ENCODE assay signal across 11 cellular contexts in genomic region chr12:95633671-95634465, GRCh38.
A peak's percentile ranks its signal among the peaks of the same experiment; 100 is the strongest.
DNase-seq lines count a peak whose midpoint lies in the region; ATAC-seq and TF ChIP-seq lines count a peak whose summit lies in the region.
"Had no signal": no experiment of that assay in that cellular context is flagged by ENCODE, and none has a peak within 500 bp of the region (broad histone marks: within the 10 kb centered on the region; RNA-seq: fewer than 3 reads in every experiment).

No MANE protein-coding gene starts in this region.

- H3K9me3 ChIP-seq in ascending aorta (no peaks in the 10 kb centered on the region), prostate gland (no peaks in the 10 kb centered on the region), BE2C (no peaks in the 10 kb centered on the region)

- H3K27me3 ChIP-seq in ascending aorta = no peaks in the 10 kb centered on the region
- H3K27me3 ChIP-seq in prostate gland (replicated peaks; ENCODE audit: insufficient read depth) = no peaks in the 10 kb centered on the region
- H3K27me3 ChIP-seq in BE2C = no peaks in the 10 kb centered on the region

- no peak for TF ChIP-seq POLR2A in prostate gland (IDR thresholded peaks at IDR 0.05)

- peak overlapping the region; percentile 65 to 75 for H3K27ac ChIP-seq in ascending aorta
- peak overlapping the region; percentile 60 to 71 for H3K27ac ChIP-seq in prostate gland
- H3K27ac ChIP-seq: parathyroid adenoma had no signal

- DNase-seq in GM03348 (ENCODE audit: low spot score) = peak; percentile 27
- DNase-seq in ascending aorta (ENCODE audit: low spot score in 2 of 2) = no peak
- no peak for DNase-seq in Right ventricle myocardium superior
- peak; percentile 70 for DNase-seq in prostate gland (ENCODE audit: low spot score)
- DNase-seq in BE2C = no peak
- DNase-seq in ACHN = no peak
- DNase-seq: activated gamma-delta T cell; CD4-positive, alpha-beta memory T cell had no signal

- H3K4me3 ChIP-seq in ascending aorta (no peak overlapping the region), prostate gland (no peak overlapping the region), BE2C (ENCODE audit: low read depth, low read length) (no peak overlapping the region; the same call in 1 of the 2 replicates)

- in situ Hi-C loops in ACHN (cut with HindIII; ENCODE audit: low pct_ligation_motif_present, low pct_unique_long_range_greater_than_20kb, low sequenced_read_pairs) = no loop called here

- WGBS in prostate gland = 11% methylated on average over 5 of the region's 5 CpGs

- peaks cover 0 to 6% of the 10 kb centered on the region in 2 donors for H3K4me1 ChIP-seq in ascending aorta
- no peaks in the 10 kb centered on the region for H3K4me1 ChIP-seq in prostate gland (replicated peaks)
- peaks cover 13% of the 10 kb centered on the region for H3K4me1 ChIP-seq in BE2C
- H3K4me1 ChIP-seq: parathyroid adenoma had no signal

- TF ChIP-seq CTCF in ascending aorta (IDR thresholded peaks at IDR 0.05) (no peak), prostate gland (IDR thresholded peaks at IDR 0.05) (no peak), BE2C (IDR thresholded peaks at IDR 0.05; ENCODE audit: low read depth, low read length) (no peak)

- ATAC-seq in Right ventricle myocardium superior (ENCODE audit: poor library complexity) (peak; percentile 82), HG02571 (IDR thresholded peaks at IDR 0.05; ENCODE audit: unreplicated experiment) (no peak), HG02759 (IDR thresholded peaks at IDR 0.05; ENCODE audit: unreplicated experiment) (no peak)

- intact Hi-C loops in ascending aorta (cut with DNase I) = no loop called here
- intact Hi-C loops in Right ventricle myocardium superior (cut with DNase I) = no loop called here
- intact Hi-C loops in prostate gland (cut with DNase I) = no loop called here

- H3K36me3 ChIP-seq in ascending aorta (no peaks in the 10 kb centered on the region), prostate gland (no peaks in the 10 kb centered on the region), BE2C (no peaks in the 10 kb centered on the region)

Comparison
In these comparisons a context has a peak if more than half of its experiments do, and no peak if none do; other contexts are left out.
1. DNase-seq: peak in GM03348 (single experiment) and prostate gland (single experiment); none in ascending aorta (0 of 2), Right ventricle myocardium superior (single experiment), BE2C (single experiment) and ACHN (single experiment).